15 cellular contexts compared by ENCODE assay signal in genomic region chr17:33751702-33752065, GRCh38.
A peak's percentile ranks its signal among the peaks of the same experiment; 100 is the strongest.
DNase-seq lines count a peak whose midpoint lies in the region; TF ChIP-seq lines count a peak whose summit lies in the region.
"Had no signal": no experiment of that assay in that cellular context is flagged by ENCODE, and none has a peak within 500 bp of the region (broad histone marks: within the 10 kb centered on the region; RNA-seq: fewer than 3 reads in every experiment).

No MANE protein-coding gene starts in this region.

- H3K4me2 ChIP-seq in neural progenitor cell, result peak overlapping the region; percentile 78

- TF ChIP-seq CTCF in neural progenitor cell (IDR thresholded peaks at IDR 0.05) (no peak), glutamatergic neuron (IDR thresholded peaks at IDR 0.05; ENCODE audit: partially characterized antibody, unreplicated experiment) (no peak)

- no peaks in the 10 kb centered on the region for H4K20me1 ChIP-seq in neural progenitor cell (ENCODE audit: low read depth)

- H2AFZ ChIP-seq in neural progenitor cell (replicated peaks), result no peak overlapping the region

- no peaks in the 10 kb centered on the region for H3K36me3 ChIP-seq in endocrine pancreas (ENCODE audit: control insufficient read depth, insufficient read depth, low read length)
- no peaks in the 10 kb centered on the region for H3K36me3 ChIP-seq in neural progenitor cell
- H3K36me3 ChIP-seq: spleen, upper lobe of right lung had no signal

- no peaks in the 10 kb centered on the region for H3K9me3 ChIP-seq in endocrine pancreas (ENCODE audit: control insufficient read depth, low read length)
- no peaks in the 10 kb centered on the region for H3K9me3 ChIP-seq in neural progenitor cell (ENCODE audit: low read depth)
- H3K9me3 ChIP-seq: upper lobe of right lung had no signal

- H3K79me2 ChIP-seq in neural progenitor cell (ENCODE audit: low read depth), result no peaks in the 10 kb centered on the region

- H3K36me3 Mint-ChIP-seq in T-helper 1 cell treated with Interleukin-12 subunit alpha and Interleukin-12 subunit beta and Interleukin-4 antibody, amounts not matched to agents 30 μg/mL and 1 μg/mL, for 36 hours (ENCODE audit: low read depth), result no peaks in the 10 kb centered on the region
- no peaks in the 10 kb centered on the region for H3K36me3 Mint-ChIP-seq in neural progenitor cell
- peaks cover 11% of the 10 kb centered on the region for H3K36me3 Mint-ChIP-seq in glutamatergic neuron (ENCODE audit: unreplicated experiment)

- no peaks in the 10 kb centered on the region for H3K9me3 Mint-ChIP-seq in T-helper 1 cell treated with Interleukin-12 subunit alpha and Interleukin-12 subunit beta and Interleukin-4 antibody, amounts not matched to agents 30 μg/mL and 1 μg/mL, for 36 hours
- peaks cover 7% of the 10 kb centered on the region for H3K9me3 Mint-ChIP-seq in neural progenitor cell
- peaks cover 11% of the 10 kb centered on the region for H3K9me3 Mint-ChIP-seq in glutamatergic neuron (ENCODE audit: unreplicated experiment)

- H3K9ac ChIP-seq in endocrine pancreas (ENCODE audit: control insufficient read depth, insufficient read depth, low read length) (no peak overlapping the region), neural progenitor cell (no peak overlapping the region)

- peaks cover 16% of the 10 kb centered on the region for H3F3A ChIP-seq in neural progenitor cell (ENCODE audit: low read depth)

- H3K27me3 ChIP-seq in endocrine pancreas (ENCODE audit: control insufficient read depth, insufficient read depth, low read length) (no peaks in the 10 kb centered on the region), neural progenitor cell (no peaks in the 10 kb centered on the region)

- peaks cover 5% of the 10 kb centered on the region for H3K4me1 Mint-ChIP-seq in T-helper 1 cell treated with Interleukin-12 subunit alpha and Interleukin-12 subunit beta and Interleukin-4 antibody, amounts not matched to agents 30 μg/mL and 1 μg/mL, for 36 hours (ENCODE audit: low read depth)
- peaks cover 18% of the 10 kb centered on the region for H3K4me1 Mint-ChIP-seq in neural progenitor cell
- H3K4me1 Mint-ChIP-seq in glutamatergic neuron (ENCODE audit: low read depth, unreplicated experiment), result peaks cover 20% of the 10 kb centered on the region
- H3K4me1 Mint-ChIP-seq: naive B cell had no signal

- H3K27ac ChIP-seq in neural progenitor cell, result no peak overlapping the region
- H3K27ac ChIP-seq: spleen, upper lobe of right lung, VCaP had no signal

- H3K4me1 ChIP-seq in endocrine pancreas (ENCODE audit: control insufficient read depth, insufficient read depth, low read length) (no peaks in the 10 kb centered on the region), neural progenitor cell (peaks cover 16% of the 10 kb centered on the region)

- DNase-seq in T-helper 1 cell, result no peak
- peak; percentile 16 for DNase-seq in NCI-H2227 treated with DMSO at 0.1 percent for 48 hours (lab: John Stamatoyannopoulos, UW)
- DNase-seq in neural progenitor cell (ENCODE audit: low spot score), result peak; percentile 76
- no peak for DNase-seq in HuH-7.5 (ENCODE audit: low spot score)
- no peak for DNase-seq in NCI-H2081 treated with DMSO at 0.1 percent for 48 hours (lab: John Stamatoyannopoulos, UW)
- no peak for DNase-seq in glutamatergic neuron
- DNase-seq: 8988T, NCI-H1436 treated with DMSO at 0.1 percent for 48 hours, NCI-H524 treated with DMSO at 0.1 percent for 48 hours had no signal

- peaks cover 20% of the 10 kb centered on the region for H3K27me3 Mint-ChIP-seq in T-helper 1 cell treated with Interleukin-12 subunit alpha and Interleukin-12 subunit beta and Interleukin-4 antibody, amounts not matched to agents 30 μg/mL and 1 μg/mL, for 36 hours (ENCODE audit: low read depth)
- H3K27me3 Mint-ChIP-seq in neural progenitor cell (ENCODE audit: insufficient read depth, low read depth) (no peaks in the 10 kb centered on the region), glutamatergic neuron (ENCODE audit: unreplicated experiment) (peaks cover 2% of the 10 kb centered on the region)

- peak overlapping the region; percentile 5 for H3K4me3 Mint-ChIP-seq in T-helper 1 cell treated with Interleukin-12 subunit alpha and Interleukin-12 subunit beta and Interleukin-4 antibody, amounts not matched to agents 30 μg/mL and 1 μg/mL, for 36 hours
- H3K4me3 Mint-ChIP-seq in neural progenitor cell, result peak overlapping the region; percentile 70
- H3K4me3 Mint-ChIP-seq in glutamatergic neuron (ENCODE audit: unreplicated experiment), result no peak overlapping the region

- H3K27ac Mint-ChIP-seq in T-helper 1 cell treated with Interleukin-12 subunit alpha and Interleukin-12 subunit beta and Interleukin-4 antibody, amounts not matched to agents 30 μg/mL and 1 μg/mL, for 36 hours, result no peak overlapping the region
- no peak overlapping the region for H3K27ac Mint-ChIP-seq in neural progenitor cell
- H3K27ac Mint-ChIP-seq in glutamatergic neuron (ENCODE audit: unreplicated experiment), result no peak overlapping the region
- H3K27ac Mint-ChIP-seq: naive B cell had no signal

- peak overlapping the region; percentile 48 for H3K4me3 ChIP-seq in endocrine pancreas (ENCODE audit: control insufficient read depth, insufficient read depth, low read length)
- H3K4me3 ChIP-seq in neural progenitor cell, result peak overlapping the region; percentile 37
- H3K4me3 ChIP-seq: upper lobe of right lung had no signal

Comparison
In these comparisons a context has a peak if more than half of its experiments do, and no peak if none do; other contexts are left out.
1. DNase-seq: peak in NCI-H2227 treated with DMSO at 0.1 percent for 48 hours (single experiment) and neural progenitor cell (single experiment); none in T-helper 1 cell (0 of 5), HuH-7.5 (single experiment), NCI-H2081 treated with DMSO at 0.1 percent for 48 hours (single experiment) and glutamatergic neuron (single experiment).